Comparison of ENCODE assay signal across 14 cellular contexts in the genomic region with DNA sequence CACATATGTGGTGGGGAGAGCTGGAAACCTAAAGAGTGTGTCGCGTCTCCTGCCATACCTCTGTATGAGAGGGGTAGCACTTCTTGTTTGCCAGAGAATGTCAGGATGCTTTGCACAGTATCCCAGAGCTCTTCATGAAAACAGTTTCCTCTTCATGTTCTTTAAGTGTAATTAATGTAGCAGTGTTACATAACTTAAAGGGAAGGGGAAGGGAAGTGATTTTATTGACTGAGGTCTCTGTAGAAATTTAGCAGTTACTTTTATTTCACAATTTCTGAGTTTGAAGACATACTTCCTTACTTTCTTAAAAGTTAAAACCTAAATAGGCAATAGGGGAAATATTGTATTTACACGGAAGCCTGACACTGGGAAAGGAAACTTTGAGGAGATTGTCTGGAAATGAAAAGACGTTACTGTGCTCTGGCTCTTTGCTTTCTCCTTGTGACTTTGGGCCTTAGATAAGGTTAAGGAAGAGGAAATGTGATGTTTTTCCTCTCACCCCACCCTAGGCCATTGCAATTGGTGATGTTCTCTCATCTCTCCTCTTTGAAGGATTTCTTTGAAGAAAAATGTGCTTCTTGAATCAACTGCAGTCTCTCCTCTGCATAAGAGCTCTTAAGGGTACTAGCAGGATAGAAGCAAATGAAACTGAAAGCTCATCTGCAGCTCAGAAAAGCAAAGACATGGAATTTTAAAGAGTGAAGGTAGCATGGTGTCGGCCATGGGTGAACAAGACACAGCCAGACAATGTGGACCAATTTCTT. TPM values are rescaled to one million over a fixed set of nuclear protein-coding genes. Genes with fewer than 3 reads are reported as not detected.
A peak's percentile ranks its signal among the peaks of the same experiment; 100 is the strongest.
DNase-seq lines count a peak whose midpoint lies in the region; ATAC-seq, FAIRE-seq and TF ChIP-seq lines count a peak whose summit lies in the region.
"Had no signal": no experiment of that assay in that cellular context is flagged by ENCODE, and none has a peak within 500 bp of the region (broad histone marks: within the 10 kb centered on the region; RNA-seq: fewer than 3 reads in every experiment).

No MANE protein-coding gene starts in this region.

- H3K36me3 ChIP-seq in gastroesophageal sphincter (peaks cover 0 to 78% of the 10 kb centered on the region in 2 donors), pancreas (peaks cover 0 to 3% (median 0%) of the 10 kb centered on the region in 3 donors)

- peak; percentile 68 for DNase-seq in activated CD4-positive, alpha-beta T cell treated with anti-CD3 and anti-CD28 coated beads, Interleukin-2, amount 10 ng/mL, durations not matched to agents 24 days and 14 days
- DNase-seq in activated CD4-positive, alpha-beta T cell treated with anti-CD3 and anti-CD28 coated beads for 1 hour: no peak
- peak in 2 of 34 experiments; percentile 13 to 24 for DNase-seq in T-cell
- no peak for DNase-seq in stimulated activated naive CD8-positive, alpha-beta T cell treated with anti-CD3 and anti-CD28 coated beads, Interleukin-15, amount 100 ng/mL, for 72 hours
- DNase-seq in pancreas: no peak
- DNase-seq: body of pancreas, DMS53, IMR-90, NCI-H2171 treated with DMSO at 0.1 percent for 48 hours had no signal

- ATAC-seq in T-cell (replicated peaks in 1 of 4): peak; percentile 73 to 96 (median 86)
- ATAC-seq in gastroesophageal sphincter: no peak
- peak; percentile 80 for ATAC-seq in stimulated activated naive CD8-positive, alpha-beta T cell treated with anti-CD3 and anti-CD28 coated beads, Interleukin-15, amount 100 ng/mL, for 72 hours
- ATAC-seq in HG02610 (IDR thresholded peaks at IDR 0.05; ENCODE audit: unreplicated experiment): no peak
- ATAC-seq in pancreas: no peak
- no peak for ATAC-seq in GM18873 (IDR thresholded peaks at IDR 0.05; ENCODE audit: low FRiP score, unreplicated experiment)
- ATAC-seq: A549, body of pancreas, esophagus mucosa had no signal

- intact Hi-C loops in activated CD4-positive, alpha-beta T cell treated with anti-CD3 and anti-CD28 coated beads, Interleukin-2, amount 10 ng/mL, durations not matched to agents 24 days and 14 days (cut with micrococcal nuclease): loop anchor here (10.0 kb wide), 1 partner anchor 210 kb away; a partner anchor contains a TSS
- intact Hi-C loops in pancreas (cut with DNase I): no loop called here

- H3K9me3 ChIP-seq in gastroesophageal sphincter (no peaks in the 10 kb centered on the region), pancreas (no peaks in the 10 kb centered on the region)
- H3K9me3 ChIP-seq: A549, body of pancreas had no signal

- TF ChIP-seq POLR2A in gastroesophageal sphincter (IDR thresholded peaks at IDR 0.05): no peak

- CTCF ChIA-PET in T-cell (lab: Charles Lee): interaction anchor here (0.6 to 2.1 kb wide), 10 partner anchors 18 to 1451 kb away, joined by 3 to 13 read pairs (median 4); no protein-coding TSS in a partner anchor

- H3K27me3 ChIP-seq in gastroesophageal sphincter (no peaks in the 10 kb centered on the region), pancreas (no peaks in the 10 kb centered on the region)
- H3K27me3 ChIP-seq: body of pancreas had no signal

- H3K4me3 ChIP-seq in gastroesophageal sphincter (no peak overlapping the region), pancreas (no peak overlapping the region)
- H3K4me3 ChIP-seq: A549, body of pancreas had no signal

- FAIRE-seq in pancreas (lab: Jason Lieb, UNC): no peak
- FAIRE-seq: A549 had no signal

- H3K27me3 Mint-ChIP-seq in activated CD4-positive, alpha-beta T cell treated with anti-CD3 and anti-CD28 coated beads, Interleukin-2, amount 10 ng/mL, durations not matched to agents 24 days and 14 days: no peaks in the 10 kb centered on the region
- H3K27me3 Mint-ChIP-seq in T-cell: no peaks in the 10 kb centered on the region
- no peaks in the 10 kb centered on the region for H3K27me3 Mint-ChIP-seq in stimulated activated naive CD8-positive, alpha-beta T cell treated with anti-CD3 and anti-CD28 coated beads, Interleukin-15, amount 100 ng/mL, for 72 hours

- H3K4me3 Mint-ChIP-seq in activated CD4-positive, alpha-beta T cell treated with anti-CD3 and anti-CD28 coated beads, Interleukin-2, amount 10 ng/mL, durations not matched to agents 24 days and 14 days: peak overlapping the region; percentile 82
- H3K4me3 Mint-ChIP-seq in T-cell: peak overlapping the region; percentile 35 to 76 (median 37)
- peak overlapping the region; percentile 62 to 83 for H3K4me3 Mint-ChIP-seq in stimulated activated naive CD8-positive, alpha-beta T cell treated with anti-CD3 and anti-CD28 coated beads, Interleukin-15, amount 100 ng/mL, for 72 hours

- H3K36me3 Mint-ChIP-seq in activated CD4-positive, alpha-beta T cell treated with anti-CD3 and anti-CD28 coated beads, Interleukin-2, amount 10 ng/mL, durations not matched to agents 24 days and 14 days (ENCODE audit: low read depth): peaks cover 62% of the 10 kb centered on the region
- peaks cover 51% of the 10 kb centered on the region for H3K36me3 Mint-ChIP-seq in T-cell

- H3K4me1 Mint-ChIP-seq in activated CD4-positive, alpha-beta T cell treated with anti-CD3 and anti-CD28 coated beads, Interleukin-2, amount 10 ng/mL, durations not matched to agents 24 days and 14 days: peaks cover 41% of the 10 kb centered on the region
- H3K4me1 Mint-ChIP-seq in T-cell: peaks cover 73 to 78% (median 77%) of the 10 kb centered on the region in 3 donors
- peaks cover 67% of the 10 kb centered on the region for H3K4me1 Mint-ChIP-seq in stimulated activated naive CD8-positive, alpha-beta T cell treated with anti-CD3 and anti-CD28 coated beads, Interleukin-15, amount 100 ng/mL, for 72 hours

- TF ChIP-seq CTCF in gastroesophageal sphincter (IDR thresholded peaks at IDR 0.05) (no peak), pancreas (IDR thresholded peaks at IDR 0.05) (no peak)

- H3K9me3 Mint-ChIP-seq in activated CD4-positive, alpha-beta T cell treated with anti-CD3 and anti-CD28 coated beads, Interleukin-2, amount 10 ng/mL, durations not matched to agents 24 days and 14 days: no peaks in the 10 kb centered on the region
- no peaks in the 10 kb centered on the region for H3K9me3 Mint-ChIP-seq in T-cell
- H3K9me3 Mint-ChIP-seq in stimulated activated naive CD8-positive, alpha-beta T cell treated with anti-CD3 and anti-CD28 coated beads, Interleukin-15, amount 100 ng/mL, for 72 hours: no peaks in the 10 kb centered on the region

- peak overlapping the region; percentile 89 for H3K27ac Mint-ChIP-seq in activated CD4-positive, alpha-beta T cell treated with anti-CD3 and anti-CD28 coated beads, Interleukin-2, amount 10 ng/mL, durations not matched to agents 24 days and 14 days
- H3K27ac Mint-ChIP-seq in T-cell: peak overlapping the region; percentile 89 to 94
- H3K27ac Mint-ChIP-seq in stimulated activated naive CD8-positive, alpha-beta T cell treated with anti-CD3 and anti-CD28 coated beads, Interleukin-15, amount 100 ng/mL, for 72 hours: peak overlapping the region; percentile 90 to 91

- TF ChIP-seq EP300 in gastroesophageal sphincter (IDR thresholded peaks at IDR 0.05): no peak

- H3K4me1 ChIP-seq in gastroesophageal sphincter (peaks cover 3 to 40% (median 5%) of the 10 kb centered on the region in 3 donors), pancreas (no peaks in the 10 kb centered on the region)

- POLR2A ChIA-PET in T-cell (lab: Charles Lee): interaction anchor here (0.5 to 1.3 kb wide), 7 partner anchors 7 to 188 kb away, joined by 3 to 6 read pairs (median 3); no protein-coding TSS in a partner anchor

- WGBS in gastroesophageal sphincter (ENCODE audit: low coverage in 1 of 2), 2 donors: 74 to 75% methylated on average over 5 of the region's 5 CpGs
- WGBS in pancreas, 2 donors: 88 to 91% methylated on average over 5 of the region's 5 CpGs

- peak overlapping the region in 3 of 4 donors; percentile 37 to 42 (median 39) for H3K27ac ChIP-seq in gastroesophageal sphincter
- no peak overlapping the region for H3K27ac ChIP-seq in pancreas
- H3K27ac ChIP-seq: A549 had no signal

RNA-seq across cellular contexts. Expression of a gene that starts 6.0 kb away (rescaled TPM):
- total RNA-seq in activated CD4-positive, alpha-beta T cell treated with anti-CD3 and anti-CD28 coated beads, Interleukin-2, amount 10 ng/mL, durations not matched to agents 24 days and 14 days: 17.2 and 18.2 TPM in 2 replicates
- 10 to 100 TPM; 38.0 to 44.8 (median 41.3) TPM for total RNA-seq in T-cell
- 10 to 100 TPM; 12.5 to 32.8 (median 18.9) TPM for total RNA-seq in gastroesophageal sphincter
- 1 to 10 TPM; 1.8 to 4.3 (median 2.4) TPM for total RNA-seq in pancreas
- 1 to 10 TPM; 1.4 to 3.3 TPM for polyA plus RNA-seq in pancreas

Comparison
In these comparisons a context has a peak if more than half of its experiments do, and no peak if none do; other contexts are left out.
1. ATAC-seq: peak in T-cell (4 of 4) and stimulated activated naive CD8-positive, alpha-beta T cell treated with anti-CD3 and anti-CD28 coated beads, Interleukin-15, amount 100 ng/mL, for 72 hours (single experiment); none in gastroesophageal sphincter (single experiment), HG02610 (single experiment), pancreas (0 of 4) and GM18873 (single experiment).
2. H3K27ac ChIP-seq: peak in gastroesophageal sphincter (3 of 4); none in pancreas (0 of 4).
3. Peak in every context shown above with its lines, with median percentiles within 50 percentile points of each other: H3K27ac Mint-ChIP-seq and H3K4me3 Mint-ChIP-seq.